In genomic region chr2:181170256-181170655, GRCh38 we compare ENCODE assay signal across 1 cellular context.
TF ChIP-seq lines count a peak whose summit lies in the region.

No MANE protein-coding gene starts in this region.

TF ChIP-seq in GM12878, 131 proteins besides CTCF, POLR2A, EP300 and RAD21:
- 0 out of 2 replicates have a peak, but pooled peaks have one; percentile 12 for TF ChIP-seq SPI1 (IDR thresholded peaks at IDR 0.05; ENCODE audit: borderline replicate concordance, insufficient read depth, low read depth, low read length)
- TF ChIP-seq ZBTB4 (CRISPR knock-in tag; IDR thresholded peaks at IDR 0.05) = no peak
- no peak for TF ChIP-seq PAX8 (IDR thresholded peaks at IDR 0.05)
- TF ChIP-seq USF1 (IDR thresholded peaks at IDR 0.05; ENCODE audit: borderline replicate concordance, extremely low read length, insufficient read depth, low read depth, low read length) = no peak
- no peak for TF ChIP-seq MTA3 (IDR thresholded peaks at IDR 0.05; ENCODE audit: borderline replicate concordance, low read length)
- TF ChIP-seq RUNX3 (IDR thresholded peaks at IDR 0.05; ENCODE audit: low read length) = peak; percentile 41
- TF ChIP-seq GATAD2B (conservative IDR thresholded peaks at IDR 0.05; ENCODE audit: low read depth) = no peak
- TF ChIP-seq TCF7 (IDR thresholded peaks at IDR 0.05; ENCODE audit: borderline replicate concordance) = no peak
- no peak for TF ChIP-seq USF2 (IDR thresholded peaks at IDR 0.05; ENCODE audit: borderline replicate concordance, low read depth, low read length)
- no peak for TF ChIP-seq GABPA (IDR thresholded peaks at IDR 0.05; ENCODE audit: low read depth)
- no peak for TF ChIP-seq CHD1 (IDR thresholded peaks at IDR 0.05; ENCODE audit: low read depth, low read length)
